Comparison of ENCODE assay signal across 1 cellular context in the genomic region with DNA sequence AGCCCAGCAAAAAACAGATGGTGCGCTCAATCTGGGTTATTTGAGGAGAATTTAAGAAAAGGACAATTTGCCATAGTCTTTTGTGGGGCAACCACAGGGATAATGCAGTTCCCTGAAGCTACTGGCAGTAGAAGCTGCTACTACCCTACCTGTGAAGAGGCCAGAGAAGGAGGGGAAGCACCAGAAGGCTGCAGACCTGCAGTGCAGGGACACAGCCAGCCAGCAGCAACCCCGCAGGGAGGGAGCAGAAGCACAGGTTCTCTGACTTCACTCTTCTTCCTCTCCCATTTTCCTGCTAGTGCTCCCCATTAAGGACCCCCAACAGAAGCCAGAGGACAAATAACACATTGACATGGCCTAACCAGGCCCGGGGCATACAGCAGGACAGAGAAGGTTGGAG.
TF ChIP-seq lines count a peak whose summit lies in the region.

No MANE protein-coding gene starts in this region.

TF ChIP-seq in H1, 55 proteins besides CTCF, POLR2A, EP300 and RAD21:
- no peak for TF ChIP-seq TAF7 (optimal IDR thresholded peaks at IDR 0.05; ENCODE audit: borderline replicate concordance, low read depth, low read length)
- no peak for TF ChIP-seq HDAC6 (IDR thresholded peaks at IDR 0.05; ENCODE audit: low read depth, low read length)
